In genomic region chr3:25582242-25582641, GRCh38 we compare ENCODE assay signal across 13 cellular contexts.
DNase-seq lines count a peak whose midpoint lies in the region; ATAC-seq and TF ChIP-seq lines count a peak whose summit lies in the region.
"Had no signal": no experiment of that assay in that cellular context is flagged by ENCODE, and none has a peak within 500 bp of the region (broad histone marks: within the 10 kb centered on the region; RNA-seq: fewer than 3 reads in every experiment).

No MANE protein-coding gene starts in this region.

- H3K36me3 Mint-ChIP-seq in MCF 10A (ENCODE audit: insufficient read depth, unreplicated experiment): no peaks in the 10 kb centered on the region
- no peaks in the 10 kb centered on the region for H3K36me3 Mint-ChIP-seq in stimulated activated effector memory CD8-positive, alpha-beta T cell treated with anti-CD3 and anti-CD28 coated beads, Interleukin-12 subunit alpha, Interleukin-12 subunit beta, amount 100 ng/mL, for 72 hours
- no peaks in the 10 kb centered on the region for H3K36me3 Mint-ChIP-seq in activated CD4-positive, alpha-beta memory T cell treated with anti-CD3 and anti-CD28 coated beads for 36 hours

- no peak overlapping the region for H2AFZ ChIP-seq in fibroblast of lung (ENCODE audit: low read length)

- peak; percentile 98 for ATAC-seq in RWPE2 (ENCODE audit: low read depth)
- ATAC-seq in stimulated activated effector memory CD8-positive, alpha-beta T cell treated with anti-CD3 and anti-CD28 coated beads, Interleukin-12 subunit alpha, Interleukin-12 subunit beta, amount 100 ng/mL, for 72 hours: peak; percentile 43

- H3K79me2 ChIP-seq in fibroblast of lung (ENCODE audit: control insufficient read depth, insufficient read depth, low read length): no peaks in the 10 kb centered on the region

- DNase-seq in MCF 10A (ENCODE audit: unreplicated experiment) (peak; percentile 94), breast epithelium (ENCODE audit: low spot score in 2 of 2) (no peak), RWPE2 (ENCODE audit: low spot score) (peak; percentile 75), fibroblast of lung (ENCODE audit: low read depth in 2 of 2) (peak; percentile 30 to 72), GM20000 (ENCODE audit: low spot score) (no peak), esophagus muscularis mucosa (ENCODE audit: extremely low spot score) (no peak)
- DNase-seq in stimulated activated effector memory CD8-positive, alpha-beta T cell treated with anti-CD3 and anti-CD28 coated beads, Interleukin-12 subunit alpha, Interleukin-12 subunit beta, amount 100 ng/mL, for 72 hours (ENCODE audit: low spot score in 2 of 2): no peak
- no peak for DNase-seq in activated CD4-positive, alpha-beta memory T cell treated with anti-CD3 and anti-CD28 coated beads for 36 hours
- DNase-seq: activated naive CD4-positive, alpha-beta T cell treated with anti-CD3 and anti-CD28 coated beads, Interleukin-2, amount 50 U/mL, for 16 hours; BE2C; NCI-H748 treated with DMSO at 0.1 percent for 48 hours; stimulated activated CD4-positive, alpha-beta T cell treated with anti-CD3 and anti-CD28 coated beads, Interleukin-4, amount 100 ng/mL, for 4 hours had no signal

- intact Hi-C loops in MCF 10A (cut with micrococcal nuclease) (loop anchor here (10.0 kb wide), 1 partner anchor 287 kb away; no protein-coding TSS in a partner anchor), breast epithelium (cut with DNase I; ENCODE audit: low total_unique reads) (no loop called here), esophagus muscularis mucosa (cut with DNase I) (no loop called here)
- intact Hi-C loops in activated CD4-positive, alpha-beta memory T cell treated with anti-CD3 and anti-CD28 coated beads for 36 hours (cut with micrococcal nuclease): no loop called here

- no peak for TF ChIP-seq CTCF in MCF 10A (IDR thresholded peaks at IDR 0.05; ENCODE audit: unreplicated experiment)
- no peak for TF ChIP-seq CTCF in breast epithelium (IDR thresholded peaks at IDR 0.05)
- no peak for TF ChIP-seq CTCF in RWPE2 (IDR thresholded peaks at IDR 0.05; ENCODE audit: poor library complexity, severe bottlenecking)
- TF ChIP-seq CTCF in fibroblast of lung (conservative IDR thresholded peaks at IDR 0.05 in 1 of 2, IDR thresholded peaks at IDR 0.05 in 1 of 2; ENCODE audit: low read depth in 1 of 2, low read length in 2 of 2): no peak
- no peak for TF ChIP-seq CTCF in GM20000 (IDR thresholded peaks at IDR 0.05; ENCODE audit: extremely low read depth, missing control alignments)
- TF ChIP-seq CTCF in esophagus muscularis mucosa (IDR thresholded peaks at IDR 0.05): no peak

- peaks cover 13% of the 10 kb centered on the region for H3K4me1 Mint-ChIP-seq in MCF 10A (ENCODE audit: insufficient read depth, unreplicated experiment)
- no peaks in the 10 kb centered on the region for H3K4me1 Mint-ChIP-seq in stimulated activated effector memory CD8-positive, alpha-beta T cell treated with anti-CD3 and anti-CD28 coated beads, Interleukin-12 subunit alpha, Interleukin-12 subunit beta, amount 100 ng/mL, for 72 hours
- H3K4me1 Mint-ChIP-seq in activated CD4-positive, alpha-beta memory T cell treated with anti-CD3 and anti-CD28 coated beads for 36 hours (ENCODE audit: low read depth): no peaks in the 10 kb centered on the region

- H3K36me3 ChIP-seq in breast epithelium (no peaks in the 10 kb centered on the region), RWPE2 (ENCODE audit: low read depth) (no peaks in the 10 kb centered on the region), fibroblast of lung (ENCODE audit: control insufficient read depth, insufficient read depth, low read length) (no peaks in the 10 kb centered on the region), esophagus muscularis mucosa (peaks cover 14 to 66% (median 34%) of the 10 kb centered on the region in 4 donors)
- H3K36me3 ChIP-seq: BE2C had no signal

- no peak for TF ChIP-seq EP300 in esophagus muscularis mucosa (IDR thresholded peaks at IDR 0.05)

- H3K4me1 ChIP-seq in breast epithelium: no peaks in the 10 kb centered on the region
- H3K4me1 ChIP-seq in RWPE2 (ENCODE audit: insufficient read depth, poor library complexity, severe bottlenecking): peaks cover 7% of the 10 kb centered on the region
- H3K4me1 ChIP-seq in fibroblast of lung (ENCODE audit: control insufficient read depth, extremely low read depth, insufficient read depth, low read length): peaks cover 4% of the 10 kb centered on the region
- peaks cover 4 to 12% (median 7%) of the 10 kb centered on the region in 4 donors for H3K4me1 ChIP-seq in esophagus muscularis mucosa
- H3K4me1 ChIP-seq: BE2C, vagina had no signal

- H3K4me3 ChIP-seq in breast epithelium (no peak overlapping the region), RWPE2 (ENCODE audit: severe bottlenecking) (no peak overlapping the region), fibroblast of lung (replicated peaks in 1 of 4; ENCODE audit: control extremely low read depth in 1 of 4, insufficient read depth in 1 of 4, low read depth in 3 of 4, low read length in 4 of 4) (no peak overlapping the region), esophagus muscularis mucosa (no peak overlapping the region)
- H3K4me3 ChIP-seq: vagina had no signal

- H4K20me1 ChIP-seq in fibroblast of lung (ENCODE audit: control insufficient read depth, extremely low read depth, insufficient read depth, low read length): no peaks in the 10 kb centered on the region

- H3K27me3 ChIP-seq in breast epithelium (no peaks in the 10 kb centered on the region), RWPE2 (ENCODE audit: insufficient read depth, poor library complexity, severe bottlenecking) (no peaks in the 10 kb centered on the region), fibroblast of lung (ENCODE audit: control insufficient read depth, insufficient read depth, low read length) (no peaks in the 10 kb centered on the region), esophagus muscularis mucosa (no peaks in the 10 kb centered on the region)
- H3K27me3 ChIP-seq: BE2C, vagina had no signal

- H3K9me3 Mint-ChIP-seq in MCF 10A (ENCODE audit: unreplicated experiment): no peaks in the 10 kb centered on the region
- H3K9me3 Mint-ChIP-seq in stimulated activated effector memory CD8-positive, alpha-beta T cell treated with anti-CD3 and anti-CD28 coated beads, Interleukin-12 subunit alpha, Interleukin-12 subunit beta, amount 100 ng/mL, for 72 hours: no peaks in the 10 kb centered on the region
- H3K9me3 Mint-ChIP-seq in activated CD4-positive, alpha-beta memory T cell treated with anti-CD3 and anti-CD28 coated beads for 36 hours: no peaks in the 10 kb centered on the region

- POLR2A ChIA-PET in MCF 10A (lab: Yijun Ruan, JAX): interaction anchor here (0.7 kb wide), 1 partner anchor 507 kb away, joined by 4 read pairs; no protein-coding TSS in a partner anchor
- POLR2A ChIA-PET in activated CD4-positive, alpha-beta memory T cell treated with anti-CD3 and anti-CD28 coated beads for 36 hours (lab: Charles Lee): no interaction called here

- H3K9ac ChIP-seq in fibroblast of lung (ENCODE audit: insufficient read depth, low read length): no peak overlapping the region

- CTCF ChIA-PET in MCF 10A (lab: Yijun Ruan, JAX): interaction anchor here (0.6 to 1.6 kb wide), 4 partner anchors 49 to 797 kb away, joined by 3 to 5 read pairs (median 3); no protein-coding TSS in a partner anchor
- CTCF ChIA-PET in activated CD4-positive, alpha-beta memory T cell treated with anti-CD3 and anti-CD28 coated beads for 36 hours (lab: Charles Lee): interaction anchor here (0.9 kb wide), 1 partner anchor 13 kb away, joined by 3 read pairs; no protein-coding TSS in a partner anchor

- no peak overlapping the region for H3K27ac ChIP-seq in breast epithelium
- no peak overlapping the region for H3K27ac ChIP-seq in RWPE2 (ENCODE audit: poor library complexity, severe bottlenecking)
- peak overlapping the region; percentile 76 for H3K27ac ChIP-seq in fibroblast of lung (ENCODE audit: insufficient read depth, low read length)
- H3K27ac ChIP-seq in esophagus muscularis mucosa (replicated peaks in 1 of 4): no peak overlapping the region
- H3K27ac ChIP-seq: vagina had no signal

- TF ChIP-seq POLR2A in breast epithelium (IDR thresholded peaks at IDR 0.05) (no peak), esophagus muscularis mucosa (IDR thresholded peaks at IDR 0.05; ENCODE audit: low read depth) (no peak)

- H3K9me3 ChIP-seq in breast epithelium: no peaks in the 10 kb centered on the region
- H3K9me3 ChIP-seq in RWPE2 (ENCODE audit: severe bottlenecking): no peaks in the 10 kb centered on the region
- H3K9me3 ChIP-seq in fibroblast of lung (ENCODE audit: control insufficient read depth, insufficient read depth, low read depth, low read length): no peaks in the 10 kb centered on the region
- no peaks in the 10 kb centered on the region for H3K9me3 ChIP-seq in esophagus muscularis mucosa
- H3K9me3 ChIP-seq: BE2C, vagina had no signal

- H3K4me2 ChIP-seq in fibroblast of lung (ENCODE audit: extremely low read depth, insufficient read depth, low read length): no peak overlapping the region

- BruUV-seq in MCF 10A (replicated peaks; lab: Mats Ljungman, UMichigan): no TSS peak

- no peak overlapping the region for H3K4me3 Mint-ChIP-seq in MCF 10A (ENCODE audit: unreplicated experiment)
- H3K4me3 Mint-ChIP-seq in stimulated activated effector memory CD8-positive, alpha-beta T cell treated with anti-CD3 and anti-CD28 coated beads, Interleukin-12 subunit alpha, Interleukin-12 subunit beta, amount 100 ng/mL, for 72 hours: no peak overlapping the region
- no peak overlapping the region for H3K4me3 Mint-ChIP-seq in activated CD4-positive, alpha-beta memory T cell treated with anti-CD3 and anti-CD28 coated beads for 36 hours

- 78% methylated on average over 2 of the region's 2 CpGs for WGBS in esophagus muscularis mucosa

- H3K27me3 Mint-ChIP-seq in MCF 10A (ENCODE audit: insufficient read depth, unreplicated experiment): peaks cover 73% of the 10 kb centered on the region
- no peaks in the 10 kb centered on the region for H3K27me3 Mint-ChIP-seq in activated CD4-positive, alpha-beta memory T cell treated with anti-CD3 and anti-CD28 coated beads for 36 hours

- H3K27ac Mint-ChIP-seq in MCF 10A (ENCODE audit: low read depth, unreplicated experiment): no peak overlapping the region
- H3K27ac Mint-ChIP-seq in stimulated activated effector memory CD8-positive, alpha-beta T cell treated with anti-CD3 and anti-CD28 coated beads, Interleukin-12 subunit alpha, Interleukin-12 subunit beta, amount 100 ng/mL, for 72 hours: no peak overlapping the region
- no peak overlapping the region for H3K27ac Mint-ChIP-seq in activated CD4-positive, alpha-beta memory T cell treated with anti-CD3 and anti-CD28 coated beads for 36 hours

Comparison
In these comparisons a context has a peak if more than half of its experiments do, and no peak if none do; other contexts are left out.
1. DNase-seq: peak in MCF 10A (single experiment), RWPE2 (single experiment) and fibroblast of lung (2 of 2); none in breast epithelium (0 of 2), stimulated activated effector memory CD8-positive, alpha-beta T cell treated with anti-CD3 and anti-CD28 coated beads, Interleukin-12 subunit alpha, Interleukin-12 subunit beta, amount 100 ng/mL, for 72 hours (0 of 2), GM20000 (single experiment), esophagus muscularis mucosa (single experiment) and activated CD4-positive, alpha-beta memory T cell treated with anti-CD3 and anti-CD28 coated beads for 36 hours (single experiment).